27 cellular contexts compared by ENCODE assay signal in genomic region chr6:164753517-164753916, GRCh38.
DNase-seq lines count a peak whose midpoint lies in the region; ATAC-seq and TF ChIP-seq lines count a peak whose summit lies in the region.
"Had no signal": no experiment of that assay in that cellular context is flagged by ENCODE, and none has a peak within 500 bp of the region (broad histone marks: within the 10 kb centered on the region; RNA-seq: fewer than 3 reads in every experiment).

No MANE protein-coding gene starts in this region.

- no peaks in the 10 kb centered on the region for H3K27me3 Mint-ChIP-seq in activated T-cell treated with anti-CD3 and anti-CD28 coated beads, Interleukin-2, amount 50 U/mL, for 24 hours
- H3K27me3 Mint-ChIP-seq: activated CD4-positive, alpha-beta T cell treated with anti-CD3 and anti-CD28 coated beads, Interleukin-2, amount 10 ng/mL, durations not matched to agents 24 days and 14 days had no signal

- H3K27me3 ChIP-seq in GM23248 (replicated peaks; ENCODE audit: insufficient read depth), result no peaks in the 10 kb centered on the region
- H3K27me3 ChIP-seq in RWPE2 (ENCODE audit: insufficient read depth, poor library complexity, severe bottlenecking), result no peaks in the 10 kb centered on the region

- H3K9me2 ChIP-seq in GM23248 (ENCODE audit: insufficient read depth), result no peaks in the 10 kb centered on the region

- no peaks in the 10 kb centered on the region for H3K36me3 ChIP-seq in GM23248 (ENCODE audit: low read depth)
- no peaks in the 10 kb centered on the region for H3K36me3 ChIP-seq in RWPE2 (ENCODE audit: low read depth)

- H4K20me1 ChIP-seq in GM23248 (ENCODE audit: insufficient read depth), result no peaks in the 10 kb centered on the region

- peak; percentile 57; the same call in 1 of the 3 replicates for ATAC-seq in RWPE2 (ENCODE audit: low read depth)
- ATAC-seq in GM18873 (IDR thresholded peaks at IDR 0.05; ENCODE audit: low FRiP score, unreplicated experiment), result no peak
- ATAC-seq in HG03139 (IDR thresholded peaks at IDR 0.05; ENCODE audit: unreplicated experiment), result no peak
- ATAC-seq: CD8-positive, alpha-beta T cell; esophagus mucosa; left ventricle myocardium superior; psoas muscle; stimulated activated naive CD8-positive, alpha-beta T cell treated with anti-CD3 and anti-CD28 coated beads, Interleukin-15, Interleukin-2, amounts not matched to agents 100 U/mL and 50 U/mL, for 24 hours had no signal

- no peaks in the 10 kb centered on the region for H3F3A ChIP-seq in GM23248 (ENCODE audit: insufficient read depth)

- DNase-seq in GM23248 (peak; percentile 5), RWPE2 (ENCODE audit: low spot score) (no peak), epithelial cell of prostate (ENCODE audit: low read depth, low spot score) (peak; percentile 6), myocyte (ENCODE audit: low read depth) (peak; percentile 19), lower leg skin (ENCODE audit: low spot score in 2 of 2) (no peak)
- no peak for DNase-seq in activated T-cell treated with anti-CD3 and anti-CD28 coated beads, Interleukin-2, amount 50 U/mL, for 24 hours
- DNase-seq: activated CD4-positive, alpha-beta T cell treated with anti-CD3 and anti-CD28 coated beads, Interleukin-2, amount 10 ng/mL, durations not matched to agents 24 days and 14 days; activated effector memory CD4-positive, alpha-beta T cell treated with Interleukin-2 at 50 U/mL for 16 hours; CD8-positive, alpha-beta T cell; DND-41; head of caudate nucleus; IMR-90; left ventricle myocardium superior; MM.1S; NCI-H1436 treated with DMSO at 0.1 percent for 48 hours; NCI-H510A treated with DMSO at 0.1 percent for 48 hours; psoas muscle; SHP77 treated with DMSO at 0.1 percent for 48 hours; stimulated activated CD4-positive, alpha-beta T cell treated with anti-CD3 and anti-CD28 coated beads, Interleukin-4, amount 100 ng/mL, for 1 hour; stimulated activated naive CD8-positive, alpha-beta T cell treated with anti-CD3 and anti-CD28 coated beads, Interleukin-15, Interleukin-2, amounts not matched to agents 100 U/mL and 50 U/mL, for 24 hours; T-helper 1 cell; trophoblast cell had no signal

- TF ChIP-seq POLR2A in lower leg skin (IDR thresholded peaks at IDR 0.05), result no peak

- H3K4me1 ChIP-seq in GM23248 (ENCODE audit: insufficient read depth) (no peaks in the 10 kb centered on the region), RWPE2 (ENCODE audit: insufficient read depth, poor library complexity, severe bottlenecking) (no peaks in the 10 kb centered on the region)
- H3K4me1 ChIP-seq: psoas muscle had no signal

- H3K27ac Mint-ChIP-seq in activated T-cell treated with anti-CD3 and anti-CD28 coated beads, Interleukin-2, amount 50 U/mL, for 24 hours, result no peak overlapping the region
- H3K27ac Mint-ChIP-seq: activated CD4-positive, alpha-beta T cell treated with anti-CD3 and anti-CD28 coated beads, Interleukin-2, amount 10 ng/mL, durations not matched to agents 24 days and 14 days; CD8-positive, alpha-beta T cell had no signal

- TF ChIP-seq CTCF in RWPE2 (IDR thresholded peaks at IDR 0.05; ENCODE audit: poor library complexity, severe bottlenecking) (no peak), lower leg skin (IDR thresholded peaks at IDR 0.05) (no peak)

- H3K4me3 ChIP-seq in GM23248, result no peak overlapping the region
- no peak overlapping the region for H3K4me3 ChIP-seq in RWPE2 (ENCODE audit: severe bottlenecking)
- no peak overlapping the region for H3K4me3 ChIP-seq in lower leg skin (ENCODE audit: low read depth, poor library complexity, severe bottlenecking)
- H3K4me3 ChIP-seq: psoas muscle, smooth muscle cell had no signal

- H3K9ac ChIP-seq in GM23248, result no peak overlapping the region

- no peak overlapping the region for H2AFZ ChIP-seq in GM23248

- H3K9me3 Mint-ChIP-seq in activated T-cell treated with anti-CD3 and anti-CD28 coated beads, Interleukin-2, amount 50 U/mL, for 24 hours, result peaks cover 3% of the 10 kb centered on the region

- no peak overlapping the region for H3K4me3 Mint-ChIP-seq in activated T-cell treated with anti-CD3 and anti-CD28 coated beads, Interleukin-2, amount 50 U/mL, for 24 hours
- H3K4me3 Mint-ChIP-seq: activated CD4-positive, alpha-beta T cell treated with anti-CD3 and anti-CD28 coated beads, Interleukin-2, amount 10 ng/mL, durations not matched to agents 24 days and 14 days; CD8-positive, alpha-beta T cell had no signal

- intact Hi-C loops in lower leg skin (cut with DNase I; ENCODE audit: low total_unique reads), result no loop called here

- H3K9me3 ChIP-seq in GM23248 (ENCODE audit: low read depth), result no peaks in the 10 kb centered on the region
- H3K9me3 ChIP-seq in RWPE2 (ENCODE audit: severe bottlenecking), result no peaks in the 10 kb centered on the region
- H3K9me3 ChIP-seq: psoas muscle had no signal

- H3K4me2 ChIP-seq in GM23248 (ENCODE audit: unreplicated experiment), result no peak overlapping the region
- H3K4me2 ChIP-seq: smooth muscle cell had no signal

- H3K27ac ChIP-seq in GM23248 (no peak overlapping the region), RWPE2 (ENCODE audit: poor library complexity, severe bottlenecking) (no peak overlapping the region), epithelial cell of prostate (no peak overlapping the region)
- H3K27ac ChIP-seq: HL-60, psoas muscle had no signal

- no peaks in the 10 kb centered on the region for H3K36me3 Mint-ChIP-seq in activated T-cell treated with anti-CD3 and anti-CD28 coated beads, Interleukin-2, amount 50 U/mL, for 24 hours (ENCODE audit: low read depth)
- H3K36me3 Mint-ChIP-seq: CD8-positive, alpha-beta T cell had no signal

- H3K79me2 ChIP-seq in GM23248 (ENCODE audit: insufficient read depth), result no peaks in the 10 kb centered on the region

- H3K4me1 Mint-ChIP-seq in activated T-cell treated with anti-CD3 and anti-CD28 coated beads, Interleukin-2, amount 50 U/mL, for 24 hours (ENCODE audit: low read depth), result no peaks in the 10 kb centered on the region
- H3K4me1 Mint-ChIP-seq: activated CD4-positive, alpha-beta T cell treated with anti-CD3 and anti-CD28 coated beads, Interleukin-2, amount 10 ng/mL, durations not matched to agents 24 days and 14 days had no signal

- in situ Hi-C loops in GM23248 (cut with MboI), result no loop called here

Comparison
In these comparisons a context has a peak if more than half of its experiments do, and no peak if none do; other contexts are left out.
1. DNase-seq: peak in GM23248 (single experiment), epithelial cell of prostate (single experiment) and myocyte (single experiment); none in RWPE2 (single experiment), activated T-cell treated with anti-CD3 and anti-CD28 coated beads, Interleukin-2, amount 50 U/mL, for 24 hours (single experiment) and lower leg skin (0 of 2).